ENCODE assay signal across 8 cellular contexts in genomic region chr17:28710948-28711722, GRCh38. TPM values are rescaled to one million over a fixed set of nuclear protein-coding genes. Genes with fewer than 3 reads are reported as not detected.
A peak's percentile ranks its signal among the peaks of the same experiment; 100 is the strongest.
DNase-seq lines count a peak whose midpoint lies in the region; ATAC-seq, FAIRE-seq and TF ChIP-seq lines count a peak whose summit lies in the region.

No MANE protein-coding gene starts in this region.

- no peaks in the 10 kb centered on the region for H3K9me3 ChIP-seq in fibroblast of lung (ENCODE audit: control insufficient read depth, insufficient read depth, low read depth, low read length)
- H3K9me3 ChIP-seq in naive thymus-derived CD4-positive, alpha-beta T cell (ENCODE audit: control insufficient read depth in 2 of 3, low read length in 3 of 3) = no peaks in the 10 kb centered on the region

- peak overlapping the region; percentile 71 for H2AFZ ChIP-seq in fibroblast of lung (ENCODE audit: low read length)

- intact Hi-C loops in naive thymus-derived CD4-positive, alpha-beta T cell (cut with micrococcal nuclease) = loop anchor here (1.0 to 5.0 kb wide), 9 partner anchors 8 to 159 kb away; partner anchors contain the start of genes RPL23A (in 2 of the 2), SPAG5 (in 2 of the 2), SUPT6H (in 2 of the 2) and BLTP2 (in 1 of the 2)

- H3K4me1 ChIP-seq in fibroblast of lung (ENCODE audit: control insufficient read depth, extremely low read depth, insufficient read depth, low read length) = peaks cover 9% of the 10 kb centered on the region
- H3K4me1 ChIP-seq in naive thymus-derived CD4-positive, alpha-beta T cell (ENCODE audit: control insufficient read depth in 2 of 2, insufficient read depth in 2 of 2, low read length in 2 of 2) = peaks cover 9 to 12% of the 10 kb centered on the region in 2 donors

- H3K9ac ChIP-seq in fibroblast of lung (ENCODE audit: insufficient read depth, low read length) = peak overlapping the region; percentile 78

- H3K27ac Mint-ChIP-seq in activated T-helper 17 cell treated with anti-CD3 and anti-CD28 coated beads, Interleukin-2, amount 50 U/mL, for 72 hours = peak overlapping the region; percentile 74
- peak overlapping the region; percentile 85 to 98 (median 93) for H3K27ac Mint-ChIP-seq in naive thymus-derived CD4-positive, alpha-beta T cell
- H3K27ac Mint-ChIP-seq in stimulated activated memory B cell treated with anti-CD40 and anti-IgM and Interleukin-4, amounts not matched to agents 10 μg/mL and 1 μg/mL and 100 μg/mL, for 72 hours = peak overlapping the region; percentile 93

- H3K79me2 ChIP-seq in fibroblast of lung (ENCODE audit: control insufficient read depth, insufficient read depth, low read length) = peaks cover 12% of the 10 kb centered on the region

- no peaks in the 10 kb centered on the region for H4K20me1 ChIP-seq in fibroblast of lung (ENCODE audit: control insufficient read depth, extremely low read depth, insufficient read depth, low read length)

- H3K9me3 Mint-ChIP-seq in activated T-helper 17 cell treated with anti-CD3 and anti-CD28 coated beads, Interleukin-2, amount 50 U/mL, for 72 hours = no peaks in the 10 kb centered on the region
- H3K9me3 Mint-ChIP-seq in naive thymus-derived CD4-positive, alpha-beta T cell = no peaks in the 10 kb centered on the region
- H3K9me3 Mint-ChIP-seq in stimulated activated memory B cell treated with anti-CD40 and anti-IgM and Interleukin-4, amounts not matched to agents 10 μg/mL and 1 μg/mL and 100 μg/mL, for 72 hours = no peaks in the 10 kb centered on the region

- no peak for FAIRE-seq in RCC 7860 (lab: Jason Lieb, UNC)

- peak; percentile 75 for ATAC-seq in GM21529 (IDR thresholded peaks at IDR 0.05; ENCODE audit: unreplicated experiment)
- ATAC-seq in activated T-helper 17 cell treated with anti-CD3 and anti-CD28 coated beads, Interleukin-2, amount 50 U/mL, for 72 hours (replicated peaks) = peak; percentile 90
- peak; percentile 95 for ATAC-seq in naive thymus-derived CD4-positive, alpha-beta T cell
- peak; percentile 93 for ATAC-seq in stimulated activated memory B cell treated with anti-CD40 and anti-IgM and Interleukin-4, amounts not matched to agents 10 μg/mL and 1 μg/mL and 100 μg/mL, for 72 hours

- POLR2A ChIA-PET in naive thymus-derived CD4-positive, alpha-beta T cell (lab: Charles Lee) = interaction anchor here (0.6 to 5.2 kb wide), 19 partner anchors 9 to 430 kb away, joined by 3 to 59 read pairs (median 5); partner anchors contain the start of genes ALDOC, BLTP2, NEK8 and PHF12

- no peaks in the 10 kb centered on the region for H3K27me3 ChIP-seq in fibroblast of lung (ENCODE audit: control insufficient read depth, insufficient read depth, low read length)
- H3K27me3 ChIP-seq in naive thymus-derived CD4-positive, alpha-beta T cell (ENCODE audit: control insufficient read depth in 2 of 2, insufficient read depth in 2 of 2, low read length in 2 of 2) = no peaks in the 10 kb centered on the region

- H3K4me3 Mint-ChIP-seq in activated T-helper 17 cell treated with anti-CD3 and anti-CD28 coated beads, Interleukin-2, amount 50 U/mL, for 72 hours = peak overlapping the region; percentile 91
- H3K4me3 Mint-ChIP-seq in naive thymus-derived CD4-positive, alpha-beta T cell = peak overlapping the region; percentile 76 to 94 (median 92)
- H3K4me3 Mint-ChIP-seq in stimulated activated memory B cell treated with anti-CD40 and anti-IgM and Interleukin-4, amounts not matched to agents 10 μg/mL and 1 μg/mL and 100 μg/mL, for 72 hours = peak overlapping the region; percentile 87

- peak overlapping the region; percentile 90 for H3K27ac ChIP-seq in fibroblast of lung (ENCODE audit: insufficient read depth, low read length)
- peak overlapping the region; percentile 83 for H3K27ac ChIP-seq in naive thymus-derived CD4-positive, alpha-beta T cell (ENCODE audit: low read depth, low read length)

- peaks cover 7% of the 10 kb centered on the region for H3K27me3 Mint-ChIP-seq in activated T-helper 17 cell treated with anti-CD3 and anti-CD28 coated beads, Interleukin-2, amount 50 U/mL, for 72 hours
- H3K27me3 Mint-ChIP-seq in naive thymus-derived CD4-positive, alpha-beta T cell = peaks cover 0 to 14% (median 6%) of the 10 kb centered on the region in 5 donors
- H3K27me3 Mint-ChIP-seq in stimulated activated memory B cell treated with anti-CD40 and anti-IgM and Interleukin-4, amounts not matched to agents 10 μg/mL and 1 μg/mL and 100 μg/mL, for 72 hours = peaks cover 17% of the 10 kb centered on the region

- CTCF ChIA-PET in naive thymus-derived CD4-positive, alpha-beta T cell (lab: Charles Lee) = interaction anchor here (1.0 to 2.3 kb wide), 3 partner anchors 8 to 24 kb away, joined by 3 to 15 read pairs (median 3); partner anchors contain the start of genes RPL23A and TLCD1

- peaks cover 27% of the 10 kb centered on the region for H3K36me3 ChIP-seq in fibroblast of lung (ENCODE audit: control insufficient read depth, insufficient read depth, low read length)
- no peaks in the 10 kb centered on the region for H3K36me3 ChIP-seq in naive thymus-derived CD4-positive, alpha-beta T cell (ENCODE audit: control insufficient read depth in 2 of 3, insufficient read depth in 3 of 3, low read length in 3 of 3)

- peak overlapping the region; percentile 54 to 67 (median 61) for H3K4me3 ChIP-seq in fibroblast of lung (replicated peaks in 1 of 4; ENCODE audit: control extremely low read depth in 1 of 4, insufficient read depth in 1 of 4, low read depth in 3 of 4, low read length in 4 of 4)
- peak overlapping the region; percentile 95 for H3K4me3 ChIP-seq in naive thymus-derived CD4-positive, alpha-beta T cell (ENCODE audit: low read length)

- H3K4me2 ChIP-seq in fibroblast of lung (ENCODE audit: extremely low read depth, insufficient read depth, low read length) = peak overlapping the region; percentile 64

- peaks cover 12% of the 10 kb centered on the region for H3K4me1 Mint-ChIP-seq in activated T-helper 17 cell treated with anti-CD3 and anti-CD28 coated beads, Interleukin-2, amount 50 U/mL, for 72 hours
- peaks cover 12 to 29% (median 19%) of the 10 kb centered on the region in 7 donors for H3K4me1 Mint-ChIP-seq in naive thymus-derived CD4-positive, alpha-beta T cell
- peaks cover 37% of the 10 kb centered on the region for H3K4me1 Mint-ChIP-seq in stimulated activated memory B cell treated with anti-CD40 and anti-IgM and Interleukin-4, amounts not matched to agents 10 μg/mL and 1 μg/mL and 100 μg/mL, for 72 hours

- DNase-seq in DMS114 treated with DMSO at 0.1 percent for 48 hours (lab: John Stamatoyannopoulos, UW; ENCODE audit: unreplicated experiment) (peak; percentile 76), KG1 (lab: John Stamatoyannopoulos, UW) (peak; percentile 27), RCC 7860 (ENCODE audit: low spot score) (peak; percentile 81), fibroblast of lung (ENCODE audit: low read depth in 2 of 2) (peak; percentile 86 to 90)
- DNase-seq in naive thymus-derived CD4-positive, alpha-beta T cell = peak; percentile 71 to 97 (median 85)

- peaks cover 1% of the 10 kb centered on the region for H3K36me3 Mint-ChIP-seq in activated T-helper 17 cell treated with anti-CD3 and anti-CD28 coated beads, Interleukin-2, amount 50 U/mL, for 72 hours (ENCODE audit: low read depth)
- H3K36me3 Mint-ChIP-seq in naive thymus-derived CD4-positive, alpha-beta T cell = peaks cover 0 to 3% (median 0%) of the 10 kb centered on the region in 5 donors
- no peaks in the 10 kb centered on the region for H3K36me3 Mint-ChIP-seq in stimulated activated memory B cell treated with anti-CD40 and anti-IgM and Interleukin-4, amounts not matched to agents 10 μg/mL and 1 μg/mL and 100 μg/mL, for 72 hours

- TF ChIP-seq CTCF in fibroblast of lung (conservative IDR thresholded peaks at IDR 0.05 in 1 of 2, IDR thresholded peaks at IDR 0.05 in 1 of 2; ENCODE audit: low read depth in 1 of 2, low read length in 2 of 2) = peak in 1 of 2 donors; percentile 24

RNA-seq across cellular contexts. Expression of gene PROCA1, which starts 0.6 kb away (rescaled TPM):
- total RNA-seq in activated T-helper 17 cell treated with anti-CD3 and anti-CD28 coated beads, Interleukin-2, amount 50 U/mL, for 72 hours = 10 to 100 TPM in 1 of 2 donors, 1 to 10 TPM in 1; 4.4 to 12.4 TPM
- total RNA-seq in fibroblast of lung = 2.3 and 2.6 TPM in 2 replicates
- polyA plus RNA-seq in fibroblast of lung = 0.85 and 0.93 TPM in 2 replicates
- polyA plus RNA-seq in fibroblast of lung (2012) = 0.80 and 1.0 TPM in 2 replicates
- 0.55 TPM in 1 of 2 replicates, not detected in the other for polyA minus RNA-seq in fibroblast of lung (ENCODE audit: low replicate concordance)
- 10 to 100 TPM in 2 of 5 experiments, 1 to 10 TPM in 3; 5.2 to 14.4 (median 7.3) TPM for total RNA-seq in naive thymus-derived CD4-positive, alpha-beta T cell
- 1 to 10 TPM in 1 of 2 donors, under 1 TPM in 1; 0.44 to 1.4 TPM for polyA plus RNA-seq in naive thymus-derived CD4-positive, alpha-beta T cell

RNA-seq across cellular contexts. Expression of gene RAB34, which starts 6.5 kb away (rescaled TPM):
- 10 to 100 TPM in 1 of 2 donors, 1 to 10 TPM in 1; 4.1 to 22.4 TPM for total RNA-seq in activated T-helper 17 cell treated with anti-CD3 and anti-CD28 coated beads, Interleukin-2, amount 50 U/mL, for 72 hours
- 159 and 174 TPM in 2 replicates for total RNA-seq in fibroblast of lung
- 287 and 338 TPM in 2 replicates for polyA plus RNA-seq in fibroblast of lung
- polyA plus RNA-seq in fibroblast of lung (2012) = 210 and 269 TPM in 2 replicates
- 474 and 535 TPM in 2 replicates for polyA minus RNA-seq in fibroblast of lung (ENCODE audit: low replicate concordance)
- 10 to 100 TPM; 11.0 to 50.2 (median 16.4) TPM for total RNA-seq in naive thymus-derived CD4-positive, alpha-beta T cell
- 10 to 100 TPM; 12.2 to 19.2 TPM for polyA plus RNA-seq in naive thymus-derived CD4-positive, alpha-beta T cell

RNA-seq across cellular contexts. Expression of gene RPL23A, which starts 8.7 kb away (rescaled TPM):
- total RNA-seq in activated T-helper 17 cell treated with anti-CD3 and anti-CD28 coated beads, Interleukin-2, amount 50 U/mL, for 72 hours = 1,000 to 10,000 TPM; 2,238 to 2,546 TPM
- total RNA-seq in fibroblast of lung = 519 and 881 TPM in 2 replicates
- 1,041 and 1,196 TPM in 2 replicates for polyA plus RNA-seq in fibroblast of lung
- polyA plus RNA-seq in fibroblast of lung (2012) = 1,359 and 1,543 TPM in 2 replicates
- 77.8 and 117 TPM in 2 replicates for polyA minus RNA-seq in fibroblast of lung (ENCODE audit: low replicate concordance)
- 1,000 to 10,000 TPM; 1,887 to 3,452 (median 3,095) TPM for total RNA-seq in naive thymus-derived CD4-positive, alpha-beta T cell
- 1,000 to 10,000 TPM; 5,029 to 6,337 TPM for polyA plus RNA-seq in naive thymus-derived CD4-positive, alpha-beta T cell

RNA-seq across cellular contexts. Expression of gene TLCD1, which starts 14.9 kb away (rescaled TPM):
- 10 to 100 TPM in 1 of 2 donors, 1 to 10 TPM in 1; 4.8 to 13.4 TPM for total RNA-seq in activated T-helper 17 cell treated with anti-CD3 and anti-CD28 coated beads, Interleukin-2, amount 50 U/mL, for 72 hours
- total RNA-seq in fibroblast of lung = 4.1 and 6.6 TPM in 2 replicates
- 10.8 and 11.5 TPM in 2 replicates for polyA plus RNA-seq in fibroblast of lung
- 9.7 and 11.9 TPM in 2 replicates for polyA plus RNA-seq in fibroblast of lung (2012)
- polyA minus RNA-seq in fibroblast of lung (ENCODE audit: low replicate concordance) = 19.7 and 27.4 TPM in 2 replicates
- total RNA-seq in naive thymus-derived CD4-positive, alpha-beta T cell = 1 to 10 TPM in 1 of 5 experiments, under 1 TPM in 2, not detected in 2; 0.69 to 3.0 (median 0.79) TPM
- not detected for polyA plus RNA-seq in naive thymus-derived CD4-positive, alpha-beta T cell

RNA-seq across cellular contexts. Expression of gene NEK8, which starts 17.5 kb away (rescaled TPM):
- 1 to 10 TPM; 4.9 to 9.2 TPM for total RNA-seq in activated T-helper 17 cell treated with anti-CD3 and anti-CD28 coated beads, Interleukin-2, amount 50 U/mL, for 72 hours
- 2.8 TPM in 2 replicates for total RNA-seq in fibroblast of lung
- polyA plus RNA-seq in fibroblast of lung = 3.0 and 3.8 TPM in 2 replicates
- 2.0 and 2.2 TPM in 2 replicates for polyA plus RNA-seq in fibroblast of lung (2012)
- 3.4 and 8.3 TPM in 2 replicates for polyA minus RNA-seq in fibroblast of lung (ENCODE audit: low replicate concordance)
- total RNA-seq in naive thymus-derived CD4-positive, alpha-beta T cell = 10 to 100 TPM in 3 of 5 experiments, 1 to 10 TPM in 2; 7.5 to 12.8 (median 11.3) TPM
- polyA plus RNA-seq in naive thymus-derived CD4-positive, alpha-beta T cell = 1 to 10 TPM; 3.3 to 4.5 TPM

Comparison
In these comparisons a context has a peak if more than half of its experiments do, and no peak if none do; other contexts are left out.
1. Peak in every context shown above with its lines: DNase-seq, ATAC-seq, H3K4me3 ChIP-seq and H3K27ac ChIP-seq.
2. DNase-seq: peak in every context shown above with its lines; median percentile 88 in fibroblast of lung; 85 in naive thymus-derived CD4-positive, alpha-beta T cell; 81 in RCC 7860; 76 in DMS114 treated with DMSO at 0.1 percent for 48 hours; 27 in KG1.